Comparison of ENCODE assay signal across 1 cellular context in the genomic region with DNA sequence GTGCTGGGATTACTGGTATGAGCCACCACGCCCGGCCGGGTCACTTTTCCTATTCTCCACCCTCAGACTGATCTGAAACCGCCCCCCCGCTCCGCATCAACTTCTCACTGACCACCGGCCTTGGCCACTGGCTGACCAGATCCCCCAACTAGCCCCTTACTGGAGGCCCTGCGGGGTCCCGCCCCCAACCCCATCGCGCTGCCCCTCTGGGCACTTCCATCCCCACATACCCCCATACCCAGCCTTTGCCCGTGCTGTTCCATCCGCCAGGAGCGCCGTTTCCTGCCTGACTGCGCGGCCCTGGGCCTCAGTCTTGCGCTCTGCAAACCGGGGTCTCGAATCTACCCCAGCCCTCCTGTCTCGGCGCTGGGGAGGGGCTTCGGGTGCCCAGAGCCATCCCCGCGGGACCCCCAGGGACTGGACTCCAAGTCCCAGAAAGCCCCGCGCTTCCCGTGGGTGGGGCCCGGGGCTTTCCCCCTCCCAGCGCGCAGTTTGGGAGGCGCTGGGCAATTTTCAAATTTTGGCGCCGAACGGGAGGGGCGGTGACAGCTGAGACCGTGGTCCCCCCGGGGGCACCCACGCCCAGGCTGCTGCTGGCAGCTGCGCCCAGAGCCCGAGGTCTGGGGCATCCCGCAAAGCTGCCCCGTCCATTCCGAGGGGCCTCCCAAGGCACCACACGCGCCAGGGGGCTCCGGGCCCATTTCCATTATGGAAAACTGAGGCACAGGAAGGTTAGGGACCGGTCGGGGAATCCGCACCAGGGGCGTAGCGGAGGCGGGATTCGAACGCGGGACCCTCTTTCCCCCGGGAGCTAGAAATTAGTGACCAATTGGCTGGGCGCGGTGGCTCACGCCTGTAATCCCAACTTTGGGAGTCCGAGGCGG.
TF ChIP-seq lines count a peak whose summit lies in the region.

No MANE protein-coding gene starts in this region.

TF ChIP-seq in IMR-90, 13 proteins besides CTCF, POLR2A, EP300 and RAD21:
- no peak for TF ChIP-seq RCOR1 (IDR thresholded peaks at IDR 0.05; ENCODE audit: insufficient replicate concordance, low read length)
- TF ChIP-seq NFE2L2 (IDR thresholded peaks at IDR 0.05; ENCODE audit: low read depth, low read length): no peak
- TF ChIP-seq MAZ (IDR thresholded peaks at IDR 0.05; ENCODE audit: borderline replicate concordance, low read depth, low read length): 0 out of 2 replicates have a peak, but pooled peaks have one; percentile 21
- no peak for TF ChIP-seq FOS (IDR thresholded peaks at IDR 0.05; ENCODE audit: low read depth, low read length)
- no peak for TF ChIP-seq SMC3 (IDR thresholded peaks at IDR 0.05; ENCODE audit: low read depth, low read length)
- no peak for TF ChIP-seq CEBPB (IDR thresholded peaks at IDR 0.05; ENCODE audit: low read depth, low read length)
- TF ChIP-seq, protein P1, sequence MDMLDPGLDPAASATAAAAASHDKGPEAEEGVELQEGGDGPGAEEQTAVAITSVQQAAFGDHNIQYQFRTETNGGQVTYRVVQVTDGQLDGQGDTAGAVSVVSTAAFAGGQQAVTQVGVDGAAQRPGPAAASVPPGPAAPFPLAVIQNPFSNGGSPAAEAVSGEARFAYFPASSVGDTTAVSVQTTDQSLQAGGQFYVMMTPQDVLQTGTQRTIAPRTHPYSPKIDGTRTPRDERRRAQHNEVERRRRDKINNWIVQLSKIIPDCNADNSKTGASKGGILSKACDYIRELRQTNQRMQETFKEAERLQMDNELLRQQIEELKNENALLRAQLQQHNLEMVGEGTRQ (IDR thresholded peaks at IDR 0.05; ENCODE audit: low read depth, low read length): no peak
- no peak for TF ChIP-seq BHLHE40 (IDR thresholded peaks at IDR 0.05; ENCODE audit: low read depth, low read length)
- peak; percentile 69; the same call in 1 of the 2 replicates for TF ChIP-seq MXI1 (IDR thresholded peaks at IDR 0.05; ENCODE audit: borderline replicate concordance, low read depth, low read length)
- TF ChIP-seq RFX5 (IDR thresholded peaks at IDR 0.05; ENCODE audit: low read depth, low read length): no peak
- TF ChIP-seq CHD1 (IDR thresholded peaks at IDR 0.05; ENCODE audit: low read depth, low read length): no peak
- no peak for TF ChIP-seq MAFK (IDR thresholded peaks at IDR 0.05; ENCODE audit: low read depth, low read length)
- TF ChIP-seq, protein P2, sequence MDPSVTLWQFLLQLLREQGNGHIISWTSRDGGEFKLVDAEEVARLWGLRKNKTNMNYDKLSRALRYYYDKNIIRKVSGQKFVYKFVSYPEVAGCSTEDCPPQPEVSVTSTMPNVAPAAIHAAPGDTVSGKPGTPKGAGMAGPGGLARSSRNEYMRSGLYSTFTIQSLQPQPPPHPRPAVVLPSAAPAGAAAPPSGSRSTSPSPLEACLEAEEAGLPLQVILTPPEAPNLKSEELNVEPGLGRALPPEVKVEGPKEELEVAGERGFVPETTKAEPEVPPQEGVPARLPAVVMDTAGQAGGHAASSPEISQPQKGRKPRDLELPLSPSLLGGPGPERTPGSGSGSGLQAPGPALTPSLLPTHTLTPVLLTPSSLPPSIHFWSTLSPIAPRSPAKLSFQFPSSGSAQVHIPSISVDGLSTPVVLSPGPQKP (IDR thresholded peaks at IDR 0.05; ENCODE audit: borderline replicate concordance, low read depth, low read length): no peak
